8 cellular contexts compared by ENCODE assay signal in genomic region chr1:156104065-156104810, GRCh38. TPM values are rescaled to one million over a fixed set of nuclear protein-coding genes. Genes with fewer than 3 reads are reported as not detected.
DNase-seq lines count a peak whose midpoint lies in the region; ATAC-seq lines count a peak whose summit lies in the region.

No MANE protein-coding gene starts in this region.

- POLR2A ChIA-PET in activated naive CD8-positive, alpha-beta T cell treated with anti-CD3 and anti-CD28 coated beads, Interleukin-2, amount 10 ng/mL, durations not matched to agents 7 days and 5 days (lab: Charles Lee), result interaction anchor here (0.6 to 1.0 kb wide), 2 partner anchors 16 to 21 kb away, joined by 3 read pairs; no protein-coding TSS in a partner anchor

- H3K4me1 Mint-ChIP-seq in activated naive CD8-positive, alpha-beta T cell treated with anti-CD3 and anti-CD28 coated beads, Interleukin-2, amount 10 ng/mL, durations not matched to agents 7 days and 5 days, result peaks cover 20% of the 10 kb centered on the region

- H3K27ac Mint-ChIP-seq in activated naive CD8-positive, alpha-beta T cell treated with anti-CD3 and anti-CD28 coated beads, Interleukin-2, amount 10 ng/mL, durations not matched to agents 7 days and 5 days, result peak overlapping the region; percentile 51

- no peak overlapping the region for H3K4me3 Mint-ChIP-seq in activated naive CD8-positive, alpha-beta T cell treated with anti-CD3 and anti-CD28 coated beads, Interleukin-2, amount 10 ng/mL, durations not matched to agents 7 days and 5 days

- ATAC-seq in activated naive CD8-positive, alpha-beta T cell treated with anti-CD3 and anti-CD28 coated beads, Interleukin-2, amount 10 ng/mL, durations not matched to agents 7 days and 5 days (ENCODE audit: low read depth), result no peak
- ATAC-seq in Right ventricle myocardium superior (ENCODE audit: poor library complexity) (peak; percentile 65), GM19455 (IDR thresholded peaks at IDR 0.05; ENCODE audit: unreplicated experiment) (no peak)

- H3K36me3 Mint-ChIP-seq in activated naive CD8-positive, alpha-beta T cell treated with anti-CD3 and anti-CD28 coated beads, Interleukin-2, amount 10 ng/mL, durations not matched to agents 7 days and 5 days, result no peaks in the 10 kb centered on the region

- H3K9me3 Mint-ChIP-seq in activated naive CD8-positive, alpha-beta T cell treated with anti-CD3 and anti-CD28 coated beads, Interleukin-2, amount 10 ng/mL, durations not matched to agents 7 days and 5 days, result no peaks in the 10 kb centered on the region

- intact Hi-C loops in Right ventricle myocardium superior (cut with DNase I), result no loop called here

- DNase-seq in activated CD4-positive, alpha-beta T cell treated with anti-CD3 and anti-CD28 coated beads for 48 hours, result peak; percentile 51
- no peak for DNase-seq in activated CD4-positive, alpha-beta T cell treated with anti-CD3 and anti-CD28 coated beads, Interleukin-2, amount 50 U/mL, for 4 hours
- DNase-seq in NCI-H226 (peak; percentile 87), Right ventricle myocardium superior (peak; percentile 85), renal cortical epithelial cell (ENCODE audit: low read depth) (peak; percentile 88), KG1 (lab: John Stamatoyannopoulos, UW) (no peak)
- DNase-seq in activated naive CD8-positive, alpha-beta T cell treated with anti-CD3 and anti-CD28 coated beads, Interleukin-2, amount 10 ng/mL, durations not matched to agents 7 days and 5 days, result no peak

- peaks cover 51% of the 10 kb centered on the region for H3K27me3 Mint-ChIP-seq in activated naive CD8-positive, alpha-beta T cell treated with anti-CD3 and anti-CD28 coated beads, Interleukin-2, amount 10 ng/mL, durations not matched to agents 7 days and 5 days

RNA-seq across cellular contexts. Expression of gene LMNA, which starts 10.3 kb away (rescaled TPM):
- total RNA-seq in activated naive CD8-positive, alpha-beta T cell treated with anti-CD3 and anti-CD28 coated beads, Interleukin-2, amount 10 ng/mL, durations not matched to agents 7 days and 5 days, result 10 to 100 TPM; 11.7 to 13.0 TPM
- total RNA-seq in Right ventricle myocardium superior (270 TPM), renal cortical epithelial cell (420 and 617 TPM in 2 replicates)

RNA-seq across cellular contexts. Expression of gene MEX3A, which starts 22.0 kb away (rescaled TPM):
- under 1 TPM; 0.09 to 0.11 TPM for total RNA-seq in activated naive CD8-positive, alpha-beta T cell treated with anti-CD3 and anti-CD28 coated beads, Interleukin-2, amount 10 ng/mL, durations not matched to agents 7 days and 5 days
- 0.16 TPM for total RNA-seq in Right ventricle myocardium superior
- 5.0 and 7.1 TPM in 2 replicates for total RNA-seq in renal cortical epithelial cell

RNA-seq across cellular contexts. Expression of gene RAB25, which starts 43.3 kb away (rescaled TPM):
- under 1 TPM; 0.86 to 0.91 TPM for total RNA-seq in activated naive CD8-positive, alpha-beta T cell treated with anti-CD3 and anti-CD28 coated beads, Interleukin-2, amount 10 ng/mL, durations not matched to agents 7 days and 5 days
- total RNA-seq in Right ventricle myocardium superior (not detected), renal cortical epithelial cell (0.50 and 43.9 TPM in 2 replicates)

RNA-seq across cellular contexts. Expression of gene SEMA4A, which starts 49.1 kb away (rescaled TPM):
- total RNA-seq in activated naive CD8-positive, alpha-beta T cell treated with anti-CD3 and anti-CD28 coated beads, Interleukin-2, amount 10 ng/mL, durations not matched to agents 7 days and 5 days, result 10 to 100 TPM in 1 of 2 experiments, 1 to 10 TPM in 1; 9.8 to 10.2 TPM
- 1.4 TPM for total RNA-seq in Right ventricle myocardium superior
- 0.69 and 7.4 TPM in 2 replicates for total RNA-seq in renal cortical epithelial cell

RNA-seq across cellular contexts. Expression of gene LAMTOR2, which starts 49.7 kb away (rescaled TPM):
- 10 to 100 TPM; 50.9 to 52.6 TPM for total RNA-seq in activated naive CD8-positive, alpha-beta T cell treated with anti-CD3 and anti-CD28 coated beads, Interleukin-2, amount 10 ng/mL, durations not matched to agents 7 days and 5 days
- total RNA-seq in Right ventricle myocardium superior (64.4 TPM), renal cortical epithelial cell (53.6 and 79.0 TPM in 2 replicates)

Comparison
In these comparisons a context has a peak if more than half of its experiments do, and no peak if none do; other contexts are left out.
1. DNase-seq: peak in activated CD4-positive, alpha-beta T cell treated with anti-CD3 and anti-CD28 coated beads for 48 hours (single experiment), NCI-H226 (single experiment), Right ventricle myocardium superior (single experiment) and renal cortical epithelial cell (single experiment); none in activated CD4-positive, alpha-beta T cell treated with anti-CD3 and anti-CD28 coated beads, Interleukin-2, amount 50 U/mL, for 4 hours (0 of 2), activated naive CD8-positive, alpha-beta T cell treated with anti-CD3 and anti-CD28 coated beads, Interleukin-2, amount 10 ng/mL, durations not matched to agents 7 days and 5 days (single experiment) and KG1 (single experiment).
2. RNA of gene LMNA, which starts 10.3 kb away (total RNA-seq): 420 to 617 TPM in renal cortical epithelial cell and 270 TPM in Right ventricle myocardium superior (single experiment); 11.7 to 13.0 TPM in activated naive CD8-positive, alpha-beta T cell treated with anti-CD3 and anti-CD28 coated beads, Interleukin-2, amount 10 ng/mL, durations not matched to agents 7 days and 5 days; every median in the first group is over 10 times any median in the second.